Comparison of ENCODE assay signal across 23 cellular contexts in genomic region chr11:117214404-117215110, GRCh38. TPM values are rescaled to one million over a fixed set of nuclear protein-coding genes. Genes with fewer than 3 reads are reported as not detected.
DNase-seq lines count a peak whose midpoint lies in the region; ATAC-seq and TF ChIP-seq lines count a peak whose summit lies in the region.
"Had no signal": no experiment of that assay in that cellular context is flagged by ENCODE, and none has a peak within 500 bp of the region (broad histone marks: within the 10 kb centered on the region; RNA-seq: fewer than 3 reads in every experiment).

No MANE protein-coding gene starts in this region.

- no peaks in the 10 kb centered on the region for H3K9me3 ChIP-seq in muscle layer of colon (ENCODE audit: low read length)
- H3K9me3 ChIP-seq in transverse colon, result no peaks in the 10 kb centered on the region
- H3K9me3 ChIP-seq: SK-N-SH, vagina had no signal

- H3K4me1 ChIP-seq in muscle layer of colon (ENCODE audit: insufficient read depth, low read length), result peaks cover 39% of the 10 kb centered on the region
- peaks cover 12 to 28% (median 13%) of the 10 kb centered on the region in 4 donors for H3K4me1 ChIP-seq in transverse colon

- in situ Hi-C loops in transverse colon (cut with MboI; ENCODE audit: low pct_ligation_motif_present in 1 of 4, low pct_unique_long_range_greater_than_20kb in 1 of 4, low sequenced_read_pairs in 3 of 4), result no loop called here

- DNase-seq in activated naive CD4-positive, alpha-beta T cell treated with Interleukin-2 at 50 U/mL for 16 hours, result no peak
- DNase-seq in transverse colon (no peak), DMS 273 treated with DMSO at 0.1 percent for 48 hours (lab: John Stamatoyannopoulos, UW) (no peak)
- DNase-seq in effector CD8-positive, alpha-beta T cell (lab: John Stamatoyannopoulos, UW), result no peak
- DNase-seq: activated CD4-positive, CD25-positive, alpha-beta regulatory T cell; activated effector memory CD4-positive, alpha-beta T cell treated with Interleukin-2 at 50 U/mL for 16 hours; DMS53; GF-D8; GM23248; NCI-H2171 treated with DMSO at 0.1 percent for 48 hours; NCI-H526 treated with DMSO at 0.1 percent for 48 hours; nucleus accumbens; SK-N-SH; stimulated activated CD4-positive, alpha-beta T cell treated with anti-CD3 and anti-CD28 coated beads, Interleukin-4, amount 100 ng/mL, for 4 hours; substantia nigra; T1000 had no signal

- TF ChIP-seq EP300 in transverse colon (IDR thresholded peaks at IDR 0.05; ENCODE audit: low read depth), result no peak

- no peak for TF ChIP-seq POLR2A in transverse colon (IDR thresholded peaks at IDR 0.05)

- intact Hi-C loops in transverse colon (cut with DNase I; ENCODE audit: low total_unique reads), result no loop called here

- H3K36me3 Mint-ChIP-seq in activated naive CD4-positive, alpha-beta T cell treated with anti-CD3 and anti-CD28 coated beads, Interleukin-2, amount 50 U/mL, for 24 hours, result peaks cover 23% of the 10 kb centered on the region
- peaks cover 100% of the 10 kb centered on the region for H3K36me3 Mint-ChIP-seq in activated T-helper 17 cell treated with anti-CD3 and anti-CD28 coated beads, Interleukin-2, amount 50 U/mL, for 72 hours (ENCODE audit: low read depth)

- no peak for TF ChIP-seq CTCF in transverse colon (IDR thresholded peaks at IDR 0.05)

- H3K4me3 ChIP-seq in muscle layer of colon (ENCODE audit: low read depth in 1 of 2, low read length in 2 of 2) (no peak overlapping the region), transverse colon (no peak overlapping the region)
- H3K4me3 ChIP-seq: GM23248, vagina had no signal

- H3K27ac Mint-ChIP-seq in activated naive CD4-positive, alpha-beta T cell treated with anti-CD3 and anti-CD28 coated beads, Interleukin-2, amount 50 U/mL, for 24 hours, result peak overlapping the region; percentile 44
- H3K27ac Mint-ChIP-seq in activated T-helper 17 cell treated with anti-CD3 and anti-CD28 coated beads, Interleukin-2, amount 50 U/mL, for 72 hours, result peak overlapping the region; percentile 28

- H3K27me3 ChIP-seq in muscle layer of colon (ENCODE audit: control insufficient read depth in 1 of 2, insufficient read depth in 2 of 2, low read length in 2 of 2) (no peaks in the 10 kb centered on the region), transverse colon (no peaks in the 10 kb centered on the region)
- H3K27me3 ChIP-seq: vagina had no signal

- H3K4me1 Mint-ChIP-seq in activated naive CD4-positive, alpha-beta T cell treated with anti-CD3 and anti-CD28 coated beads, Interleukin-2, amount 50 U/mL, for 24 hours, result peaks cover 5% of the 10 kb centered on the region
- peaks cover 10% of the 10 kb centered on the region for H3K4me1 Mint-ChIP-seq in activated T-helper 17 cell treated with anti-CD3 and anti-CD28 coated beads, Interleukin-2, amount 50 U/mL, for 72 hours

- no peak for ATAC-seq in activated T-helper 17 cell treated with anti-CD3 and anti-CD28 coated beads, Interleukin-2, amount 50 U/mL, for 72 hours (replicated peaks)
- no peak for ATAC-seq in HG02642 (IDR thresholded peaks at IDR 0.05; ENCODE audit: poor library complexity, unreplicated experiment)

- no peak overlapping the region for H3K4me3 Mint-ChIP-seq in activated naive CD4-positive, alpha-beta T cell treated with anti-CD3 and anti-CD28 coated beads, Interleukin-2, amount 50 U/mL, for 24 hours
- H3K4me3 Mint-ChIP-seq in activated T-helper 17 cell treated with anti-CD3 and anti-CD28 coated beads, Interleukin-2, amount 50 U/mL, for 72 hours, result no peak overlapping the region

- 83% methylated on average over 6 to 7 of the region's 7 CpGs for WGBS in transverse colon (ENCODE audit: low coverage in 1 of 2), 2 donors

- no peak overlapping the region for H3K9ac ChIP-seq in muscle layer of colon (ENCODE audit: low read length)
- H3K9ac ChIP-seq: GM23248, SK-N-SH had no signal

- peaks cover 43% of the 10 kb centered on the region for H3K36me3 ChIP-seq in muscle layer of colon (ENCODE audit: insufficient read depth, low read length)
- H3K36me3 ChIP-seq in transverse colon, result peaks cover 0 to 62% (median 17%) of the 10 kb centered on the region in 4 donors

- peak overlapping the region; percentile 24 for H3K27ac ChIP-seq in muscle layer of colon (ENCODE audit: low read depth, low read length)
- peak overlapping the region in 3 of 4 donors; percentile 15 to 91 (median 29) for H3K27ac ChIP-seq in transverse colon
- H3K27ac ChIP-seq: C4-2B, GM23248, RWPE1, vagina had no signal

- H3K27me3 Mint-ChIP-seq in activated naive CD4-positive, alpha-beta T cell treated with anti-CD3 and anti-CD28 coated beads, Interleukin-2, amount 50 U/mL, for 24 hours, result no peaks in the 10 kb centered on the region
- no peaks in the 10 kb centered on the region for H3K27me3 Mint-ChIP-seq in activated T-helper 17 cell treated with anti-CD3 and anti-CD28 coated beads, Interleukin-2, amount 50 U/mL, for 72 hours

- no peaks in the 10 kb centered on the region for H3K9me3 Mint-ChIP-seq in activated naive CD4-positive, alpha-beta T cell treated with anti-CD3 and anti-CD28 coated beads, Interleukin-2, amount 50 U/mL, for 24 hours
- no peaks in the 10 kb centered on the region for H3K9me3 Mint-ChIP-seq in activated T-helper 17 cell treated with anti-CD3 and anti-CD28 coated beads, Interleukin-2, amount 50 U/mL, for 72 hours

RNA-seq across cellular contexts. Expression of gene TAGLN, which starts 15.4 kb away (rescaled TPM):
- 1 to 10 TPM; 5.1 to 9.6 TPM for total RNA-seq in activated T-helper 17 cell treated with anti-CD3 and anti-CD28 coated beads, Interleukin-2, amount 50 U/mL, for 72 hours
- 1,000 to 10,000 TPM in 3 of 4 donors, 100 to 1,000 TPM in 1; 899 to 4,235 (median 1,393) TPM for total RNA-seq in transverse colon

RNA-seq across cellular contexts. Expression of gene PCSK7, which starts 17.3 kb away (rescaled TPM):
- 100 to 1,000 TPM; 101 to 106 TPM for total RNA-seq in activated T-helper 17 cell treated with anti-CD3 and anti-CD28 coated beads, Interleukin-2, amount 50 U/mL, for 72 hours
- total RNA-seq in transverse colon, result 100 to 1,000 TPM; 182 to 432 (median 204) TPM

RNA-seq across cellular contexts. Expression of gene RNF214, which starts 17.9 kb away (rescaled TPM):
- total RNA-seq in activated T-helper 17 cell treated with anti-CD3 and anti-CD28 coated beads, Interleukin-2, amount 50 U/mL, for 72 hours, result 10 to 100 TPM; 15.3 to 18.6 TPM
- total RNA-seq in transverse colon, result 100 to 1,000 TPM in 1 of 4 donors, 10 to 100 TPM in 3; 11.1 to 139 (median 14.5) TPM

RNA-seq across cellular contexts. Expression of gene SIDT2, which starts 36.0 kb away (rescaled TPM):
- total RNA-seq in activated T-helper 17 cell treated with anti-CD3 and anti-CD28 coated beads, Interleukin-2, amount 50 U/mL, for 72 hours, result 10 to 100 TPM; 25.0 to 43.9 TPM
- 10 to 100 TPM; 68.1 to 95.0 (median 78.2) TPM for total RNA-seq in transverse colon

Comparison
In these comparisons a context has a peak if more than half of its experiments do, and no peak if none do; other contexts are left out.
1. RNA of gene TAGLN, which starts 15.4 kb away (total RNA-seq): 899 to 4,235 TPM in transverse colon; 5.1 to 9.6 TPM in activated T-helper 17 cell treated with anti-CD3 and anti-CD28 coated beads, Interleukin-2, amount 50 U/mL, for 72 hours; every median in the first group is over 10 times any median in the second.